In genomic region chr19:37683520-37683919, GRCh38 we compare ENCODE assay signal across 27 cellular contexts.
"Had no signal": no experiment of that assay in that cellular context is flagged by ENCODE, and none has a peak within 500 bp of the region (broad histone marks: within the 10 kb centered on the region; RNA-seq: fewer than 3 reads in every experiment).

No MANE protein-coding gene starts in this region.

- H3K27me3 ChIP-seq: colonic mucosa, dorsolateral prefrontal cortex, esophagus muscularis mucosa, esophagus squamous epithelium, foreskin keratinocyte, gastrocnemius medialis, gastroesophageal sphincter, heart left ventricle, heart right ventricle had no signal

- H3K36me3 ChIP-seq: colonic mucosa, esophagus squamous epithelium had no signal

- H3K4me1 ChIP-seq: colonic mucosa, esophagus muscularis mucosa, esophagus squamous epithelium, foreskin keratinocyte, gastrocnemius medialis, gastroesophageal sphincter, heart left ventricle, heart right ventricle had no signal

- FAIRE-seq: colon, endometrium, endothelial cell of umbilical vein, frontal cortex had no signal

- DNase-seq: colonic mucosa; cortex of kidney; dermis blood vessel endothelial cell; dorsolateral prefrontal cortex; effector CD4-positive, alpha-beta T cell; effector CD8-positive, alpha-beta T cell; effector memory CD4-positive, alpha-beta T cell; effector memory CD8-positive, alpha-beta T cell; endodermal cell; erythroblast; esophagus squamous epithelium; foreskin fibroblast; foreskin keratinocyte; foreskin melanocyte; gastrocnemius medialis; glutamatergic neuron; head of caudate nucleus; heart left ventricle; heart right ventricle had no signal

- H3K27ac ChIP-seq: colonic mucosa, dorsolateral prefrontal cortex, epithelial cell of prostate, esophagus muscularis mucosa, esophagus squamous epithelium, foreskin keratinocyte, gastrocnemius medialis, gastroesophageal sphincter, heart left ventricle, heart right ventricle had no signal

- ATAC-seq: effector memory CD8-positive, alpha-beta T cell; esophagus mucosa; foreskin keratinocyte; gastrocnemius medialis; gastroesophageal sphincter; heart left ventricle; heart right ventricle had no signal

- H3K4me3 ChIP-seq: colonic mucosa, dorsolateral prefrontal cortex, esophagus muscularis mucosa, esophagus squamous epithelium, gastrocnemius medialis, gastroesophageal sphincter, heart left ventricle, heart right ventricle had no signal

- H3K9me3 ChIP-seq: colonic mucosa had no signal
